Comparison of ENCODE assay signal across 1 cellular context in genomic region chr6:152457949-152458624, GRCh38.
TF ChIP-seq lines count a peak whose summit lies in the region.

No MANE protein-coding gene starts in this region.

TF ChIP-seq in HepG2, 621 proteins besides CTCF, POLR2A, EP300 and RAD21 (continued from another document):
- TF ChIP-seq ZNF142 (CRISPR knock-in tag; IDR thresholded peaks at IDR 0.05) (no peak), ASH2L (IDR thresholded peaks at IDR 0.05; ENCODE audit: insufficient read length, low read depth, low read length) (peak; percentile 3)
TF ChIP-seq in HepG2: peak in this region for 16.
